Comparison of ENCODE assay signal across 8 cellular contexts in the genomic region with DNA sequence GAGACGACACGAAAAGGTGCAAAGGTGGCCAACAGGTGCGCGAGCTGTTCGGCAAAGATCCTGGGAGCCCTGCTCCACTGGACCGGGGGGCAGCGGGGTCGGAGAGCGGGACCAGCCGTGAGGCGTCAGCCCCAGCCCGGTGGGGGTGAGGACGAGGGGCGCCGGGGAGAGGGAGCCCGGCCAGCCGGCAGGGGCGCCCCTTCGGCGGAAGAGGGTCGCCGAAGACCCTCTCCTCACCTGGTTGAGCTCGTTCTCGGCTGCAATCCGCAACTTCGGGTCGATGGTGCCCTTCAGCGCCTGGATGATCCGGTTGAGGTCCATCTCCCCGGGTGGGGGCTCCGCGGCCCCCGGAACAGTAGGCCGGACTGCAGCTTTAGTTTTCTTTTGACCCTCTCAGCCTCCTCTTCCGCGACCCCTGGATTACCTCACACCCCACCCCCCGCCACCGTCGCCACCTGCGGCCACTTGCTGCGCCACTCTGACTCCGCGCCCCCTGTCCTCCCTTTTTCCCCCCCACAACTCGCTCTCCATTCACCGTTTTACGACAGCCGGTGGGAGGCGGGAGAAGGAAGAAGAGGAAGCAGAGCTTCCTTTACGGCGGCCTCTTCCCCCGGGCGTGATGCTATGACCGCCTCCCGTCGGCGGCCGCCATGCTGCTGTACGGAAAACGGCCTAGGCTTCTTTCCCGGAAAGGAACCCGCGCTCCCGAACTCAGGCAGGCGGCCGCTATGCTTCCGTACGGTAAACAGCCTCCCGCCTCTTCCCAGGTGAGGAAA. TPM values are rescaled to one million over a fixed set of nuclear protein-coding genes. Genes with fewer than 3 reads are reported as not detected.
A peak's percentile ranks its signal among the peaks of the same experiment; 100 is the strongest.
DNase-seq lines count a peak whose midpoint lies in the region; ATAC-seq and TF ChIP-seq lines count a peak whose summit lies in the region.

TSS of gene IPO8 (minus strand) at position 543 of the 776 bp plus-strand sequence. CDS start at position 321, 222 bp downstream.

- peak; percentile 75 for TF ChIP-seq POLR2A in GM19193 (IDR thresholded peaks at IDR 0.05; ENCODE audit: extremely low read depth, insufficient read depth, insufficient read length)

- peak; percentile 81 for ATAC-seq in HG03439 (IDR thresholded peaks at IDR 0.05; ENCODE audit: unreplicated experiment)

- DNase-seq in BE2C: peak; percentile 94
- peak; percentile 83 for DNase-seq in NCI-H510A (lab: John Stamatoyannopoulos, UW)
- DNase-seq in activated CD4-positive, alpha-beta T cell treated with anti-CD3 and anti-CD28 coated beads for 24 hours (ENCODE audit: low read depth in 2 of 2): peak; percentile 78 to 79
- DNase-seq in chondrocyte (ENCODE audit: low spot score): peak; percentile 96
- DNase-seq in kidney epithelial cell (ENCODE audit: low read depth): peak; percentile 71
- peak; percentile 49 to 66 for DNase-seq in stimulated activated CD4-positive, alpha-beta T cell treated with anti-CD3 and anti-CD28 coated beads, Interleukin-1b, Interleukin-23, amount 100 ng/mL, for 1 hour (ENCODE audit: low read depth in 2 of 2)

- no peaks in the 10 kb centered on the region for H3K36me3 ChIP-seq in BE2C
- H3K36me3 ChIP-seq in kidney epithelial cell (ENCODE audit: control insufficient read depth, insufficient read depth, low read length): no peaks in the 10 kb centered on the region

- no peaks in the 10 kb centered on the region for H3K36me3 Mint-ChIP-seq in chondrocyte (ENCODE audit: low read depth)

- TF ChIP-seq CTCF in BE2C (IDR thresholded peaks at IDR 0.05; ENCODE audit: low read depth, low read length) (peak; percentile 44), chondrocyte (IDR thresholded peaks at IDR 0.05) (peak; percentile 77), kidney epithelial cell (IDR thresholded peaks at IDR 0.05; ENCODE audit: insufficient read depth, low read length, poor library complexity, severe bottlenecking) (peak; percentile 44)

- no peaks in the 10 kb centered on the region for H3K27me3 Mint-ChIP-seq in chondrocyte (ENCODE audit: low read depth)

- H3K27me3 ChIP-seq in BE2C: no peaks in the 10 kb centered on the region
- H3K27me3 ChIP-seq in kidney epithelial cell (ENCODE audit: control insufficient read depth, insufficient read depth, low read length): no peaks in the 10 kb centered on the region

- no peaks in the 10 kb centered on the region for H3K9me3 ChIP-seq in BE2C

- peak within 1 kb of the TSS; percentile 85 for H3K27ac Mint-ChIP-seq in chondrocyte (ENCODE audit: unreplicated experiment)

- H3K4me3 Mint-ChIP-seq in chondrocyte (ENCODE audit: unreplicated experiment): peak within 1 kb of the TSS; percentile 91

- H3K4me1 Mint-ChIP-seq in chondrocyte (ENCODE audit: low read depth): peaks cover 39% of the 10 kb centered on the region

- peaks cover 2% of the 10 kb centered on the region; the same call in 1 of the 2 replicates for H3K4me1 ChIP-seq in BE2C

- H3K9me3 Mint-ChIP-seq in chondrocyte (ENCODE audit: low read depth): no peaks in the 10 kb centered on the region

- peak within 1 kb of the TSS; percentile 92 for H3K4me3 ChIP-seq in BE2C (ENCODE audit: low read depth, low read length)
- peak within 1 kb of the TSS; percentile 75 for H3K4me3 ChIP-seq in kidney epithelial cell (ENCODE audit: low read depth, low read length)

RNA-seq across cellular contexts. Expression of gene IPO8, which starts in this region (rescaled TPM):
- 20.0 TPM for polyA plus RNA-seq in BE2C (2012; ENCODE audit: insufficient read depth, insufficient read length, low read depth)
- total RNA-seq in chondrocyte (33.9 to 45.4 TPM (median 34.0 TPM) in 3 replicates), kidney epithelial cell (21.7 and 26.2 TPM in 2 replicates)

Comparison
In these comparisons a context has a peak if more than half of its experiments do, and no peak if none do; other contexts are left out.
1. Peak in every context shown above with its lines: DNase-seq, ATAC-seq and H3K4me3 ChIP-seq.